ENCODE assay signal across 8 cellular contexts in the genomic region with DNA sequence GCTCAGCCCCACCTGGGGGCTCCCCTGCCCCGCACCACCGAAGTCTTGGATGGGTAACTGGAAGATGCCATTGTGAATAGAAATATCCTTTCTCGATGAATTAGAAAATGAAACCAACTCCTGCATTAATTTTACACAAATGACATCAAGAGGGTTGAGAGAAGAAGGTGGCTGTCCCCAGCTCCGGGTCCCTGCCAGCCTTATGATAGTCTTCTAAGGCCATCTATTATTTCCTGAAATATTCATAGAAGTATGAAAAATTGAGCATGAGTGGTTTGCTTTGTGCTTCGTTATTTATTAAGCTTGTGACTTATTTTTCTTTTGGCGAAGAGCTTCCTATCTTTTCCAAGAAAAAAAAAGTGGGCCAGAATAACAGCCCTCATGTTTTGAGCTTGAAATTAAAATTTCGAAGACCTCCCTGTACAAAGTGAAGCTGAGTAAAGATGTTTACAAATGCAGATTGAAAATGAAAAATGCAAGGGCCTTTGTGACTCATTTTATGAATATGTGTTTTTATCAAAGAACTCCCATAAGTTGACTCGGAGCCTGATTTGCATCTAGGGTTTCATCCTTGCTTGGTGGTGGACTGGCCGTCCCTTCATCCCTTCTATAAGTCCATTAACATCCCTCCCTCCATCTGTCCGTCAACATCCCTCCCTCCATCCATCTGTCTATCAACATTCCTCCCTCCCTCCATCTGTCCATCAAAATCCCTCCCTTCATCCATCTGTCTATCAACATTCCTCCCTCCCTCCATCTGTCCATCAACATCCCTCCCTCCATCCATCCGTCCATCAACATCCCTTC. TPM values are rescaled to one million over a fixed set of nuclear protein-coding genes. Genes with fewer than 3 reads are reported as not detected.
DNase-seq lines count a peak whose midpoint lies in the region; ATAC-seq and TF ChIP-seq lines count a peak whose summit lies in the region.

No MANE protein-coding gene starts in this region.

- no peaks in the 10 kb centered on the region for H3K9me3 Mint-ChIP-seq in activated T-cell treated with anti-CD3 and anti-CD28 coated beads, Interleukin-2, amount 50 U/mL, for 24 hours
- H3K9me3 Mint-ChIP-seq in natural killer cell = no peaks in the 10 kb centered on the region

- intact Hi-C loops in natural killer cell (cut with micrococcal nuclease) = no loop called here

- peak overlapping the region; percentile 78 for H3K4me3 Mint-ChIP-seq in activated T-cell treated with anti-CD3 and anti-CD28 coated beads, Interleukin-2, amount 50 U/mL, for 24 hours
- peak overlapping the region; percentile 99 for H3K4me3 Mint-ChIP-seq in natural killer cell

- ATAC-seq in HG03432 (IDR thresholded peaks at IDR 0.05; ENCODE audit: unreplicated experiment) (peak; percentile 41), natural killer cell (peak; percentile 53 to 59 (median 57))

- no peaks in the 10 kb centered on the region for H3K36me3 Mint-ChIP-seq in activated T-cell treated with anti-CD3 and anti-CD28 coated beads, Interleukin-2, amount 50 U/mL, for 24 hours (ENCODE audit: low read depth)
- no peaks in the 10 kb centered on the region for H3K36me3 Mint-ChIP-seq in natural killer cell

- peaks cover 32% of the 10 kb centered on the region for H3K4me1 Mint-ChIP-seq in activated T-cell treated with anti-CD3 and anti-CD28 coated beads, Interleukin-2, amount 50 U/mL, for 24 hours (ENCODE audit: low read depth)
- H3K4me1 Mint-ChIP-seq in natural killer cell = peaks cover 14 to 23% of the 10 kb centered on the region in 2 donors

- no peak for TF ChIP-seq CTCF in choroid plexus epithelial cell (conservative IDR thresholded peaks at IDR 0.05; ENCODE audit: low read depth, low read length)
- TF ChIP-seq CTCF in natural killer cell (IDR thresholded peaks at IDR 0.05) = no peak

- peaks cover 45% of the 10 kb centered on the region for H3K27me3 Mint-ChIP-seq in activated T-cell treated with anti-CD3 and anti-CD28 coated beads, Interleukin-2, amount 50 U/mL, for 24 hours
- H3K27me3 Mint-ChIP-seq in natural killer cell (ENCODE audit: low read depth in 2 of 2) = peaks cover 8% of the 10 kb centered on the region in 2 donors

- H3K27ac Mint-ChIP-seq in activated T-cell treated with anti-CD3 and anti-CD28 coated beads, Interleukin-2, amount 50 U/mL, for 24 hours = peak overlapping the region; percentile 91
- H3K27ac Mint-ChIP-seq in natural killer cell = peak overlapping the region; percentile 87 to 96

- DNase-seq in activated T-cell treated with anti-CD3 and anti-CD28 coated beads, Interleukin-2, amount 50 U/mL, for 24 hours = peak; percentile 22
- no peak for DNase-seq in activated T-cell treated with anti-CD3 and anti-CD28 coated beads, Interleukin-2, amount 50 U/mL, for 1 hour
- DNase-seq in choroid plexus epithelial cell (ENCODE audit: low read depth) = peak; percentile 37
- DNase-seq in natural killer cell = no peak
- no peak for DNase-seq in globus pallidus (ENCODE audit: low spot score)
- DNase-seq in kidney glomerular epithelial cell (lab: John Stamatoyannopoulos, UW) = no peak
- DNase-seq in germinal center (ENCODE audit: low spot score) = no peak

- peak overlapping the region; percentile 70 for H3K4me3 ChIP-seq in choroid plexus epithelial cell (ENCODE audit: low read depth, low read length)

RNA-seq across cellular contexts. Expression of a gene that starts 20.5 kb away (rescaled TPM):
- under 1 TPM in 1 of 3 donors, not detected in 2; 0.35 TPM for total RNA-seq in natural killer cell

Comparison
In these comparisons a context has a peak if more than half of its experiments do, and no peak if none do; other contexts are left out.
1. DNase-seq: peak in activated T-cell treated with anti-CD3 and anti-CD28 coated beads, Interleukin-2, amount 50 U/mL, for 24 hours (single experiment) and choroid plexus epithelial cell (single experiment); none in activated T-cell treated with anti-CD3 and anti-CD28 coated beads, Interleukin-2, amount 50 U/mL, for 1 hour (single experiment), natural killer cell (single experiment), globus pallidus (single experiment), kidney glomerular epithelial cell (single experiment) and germinal center (single experiment).